8 cellular contexts compared by ENCODE assay signal in genomic region chr17:58517928-58518609, GRCh38.
A peak's percentile ranks its signal among the peaks of the same experiment; 100 is the strongest.
DNase-seq lines count a peak whose midpoint lies in the region; ATAC-seq lines count a peak whose summit lies in the region.

No MANE protein-coding gene starts in this region.

- no peaks in the 10 kb centered on the region for H3K9me3 Mint-ChIP-seq in activated naive CD4-positive, alpha-beta T cell treated with anti-CD3 and anti-CD28 coated beads, Interleukin-2, amount 50 U/mL, for 24 hours

- peak overlapping the region; percentile 94 for H3K4me3 Mint-ChIP-seq in activated naive CD4-positive, alpha-beta T cell treated with anti-CD3 and anti-CD28 coated beads, Interleukin-2, amount 50 U/mL, for 24 hours

- peak overlapping the region; percentile 92 for H3K27ac Mint-ChIP-seq in activated naive CD4-positive, alpha-beta T cell treated with anti-CD3 and anti-CD28 coated beads, Interleukin-2, amount 50 U/mL, for 24 hours

- peak overlapping the region; percentile 83 for H3K9ac ChIP-seq in SK-N-MC (ENCODE audit: insufficient read length)

- peak overlapping the region; percentile 77 for H3K27ac ChIP-seq in SK-N-MC

- H3K36me3 ChIP-seq in SK-N-MC (ENCODE audit: insufficient read depth, low read length), result no peaks in the 10 kb centered on the region

- no peaks in the 10 kb centered on the region for H3K27me3 Mint-ChIP-seq in activated naive CD4-positive, alpha-beta T cell treated with anti-CD3 and anti-CD28 coated beads, Interleukin-2, amount 50 U/mL, for 24 hours

- H3K36me3 Mint-ChIP-seq in activated naive CD4-positive, alpha-beta T cell treated with anti-CD3 and anti-CD28 coated beads, Interleukin-2, amount 50 U/mL, for 24 hours, result peaks cover 1% of the 10 kb centered on the region

- ATAC-seq in HG02588 (IDR thresholded peaks at IDR 0.05; ENCODE audit: unreplicated experiment), result peak; percentile 77

- peak overlapping the region; percentile 82 for H3K4me3 ChIP-seq in GM08714 (ENCODE audit: low read length)
- peak overlapping the region; percentile 95 for H3K4me3 ChIP-seq in SK-N-MC

- DNase-seq in NCI-H1048 (lab: John Stamatoyannopoulos, UW), result peak; percentile 99
- peak; percentile 97 for DNase-seq in SK-N-MC (ENCODE audit: low read depth, low spot score)
- peak; percentile 100 for DNase-seq in globus pallidus (ENCODE audit: low spot score)
- peak; percentile 99 for DNase-seq in non-pigmented ciliary epithelial cell (ENCODE audit: low read depth)
- peak; percentile 100 for DNase-seq in superior temporal gyrus (ENCODE audit: extremely low spot score)

- H3K4me1 Mint-ChIP-seq in activated naive CD4-positive, alpha-beta T cell treated with anti-CD3 and anti-CD28 coated beads, Interleukin-2, amount 50 U/mL, for 24 hours, result peaks cover 30% of the 10 kb centered on the region

- no peaks in the 10 kb centered on the region for H3K9me3 ChIP-seq in SK-N-MC (ENCODE audit: low read depth, low read length)

Comparison
In these comparisons a context has a peak if more than half of its experiments do, and no peak if none do; other contexts are left out.
1. Peak in every context shown above with its lines: DNase-seq, ATAC-seq, H3K4me3 ChIP-seq and H3K27ac ChIP-seq.